Comparison of ENCODE assay signal across 9 cellular contexts in genomic region chr7:75951506-75951905, GRCh38. TPM values are rescaled to one million over a fixed set of nuclear protein-coding genes. Genes with fewer than 3 reads are reported as not detected.
DNase-seq lines count a peak whose midpoint lies in the region; ATAC-seq lines count a peak whose summit lies in the region.
"Had no signal": no experiment of that assay in that cellular context is flagged by ENCODE, and none has a peak within 500 bp of the region (broad histone marks: within the 10 kb centered on the region; RNA-seq: fewer than 3 reads in every experiment).

No MANE protein-coding gene starts in this region.

- no peaks in the 10 kb centered on the region for H3K9me3 ChIP-seq in T-helper 17 cell (ENCODE audit: control insufficient read depth, low read length, poor library complexity, severe bottlenecking)

- peak; percentile 52 for ATAC-seq in T-helper 17 cell
- ATAC-seq in sciatic nerve, result peak; percentile 29
- ATAC-seq in HG03469 (IDR thresholded peaks at IDR 0.05; ENCODE audit: unreplicated experiment), result no peak

- H3K36me3 Mint-ChIP-seq in T-helper 17 cell (ENCODE audit: low read depth), result peaks cover 8% of the 10 kb centered on the region
- H3K36me3 Mint-ChIP-seq: activated naive CD4-positive, alpha-beta T cell treated with anti-CD3 and anti-CD28 coated beads, Interleukin-2, amount 50 U/mL, for 72 hours had no signal

- peak; percentile 57 for DNase-seq in H4 (ENCODE audit: low spot score)
- no peak for DNase-seq in T-helper 17 cell
- peak; percentile 85 for DNase-seq in cardiac septum (ENCODE audit: low spot score)
- DNase-seq in sciatic nerve (ENCODE audit: low spot score), result no peak
- DNase-seq in HT-29 (ENCODE audit: low spot score), result no peak
- DNase-seq in NCI-H2081 treated with DMSO at 0.1 percent for 48 hours (lab: John Stamatoyannopoulos, UW), result no peak
- no peak for DNase-seq in activated naive CD4-positive, alpha-beta T cell treated with anti-CD3 and anti-CD28 coated beads, Interleukin-2, amount 50 U/mL, for 16 hours

- no peaks in the 10 kb centered on the region for H3K27me3 Mint-ChIP-seq in T-helper 17 cell

- H3K27ac Mint-ChIP-seq in T-helper 17 cell, result no peak overlapping the region
- H3K27ac Mint-ChIP-seq: activated naive CD4-positive, alpha-beta T cell treated with anti-CD3 and anti-CD28 coated beads, Interleukin-2, amount 50 U/mL, for 72 hours had no signal

- intact Hi-C loops in cardiac septum (cut with DNase I) (no loop called here), sciatic nerve (cut with DNase I) (no loop called here)

- peaks cover 5% of the 10 kb centered on the region for H3K4me1 Mint-ChIP-seq in T-helper 17 cell

- no peak overlapping the region for H3K4me3 Mint-ChIP-seq in T-helper 17 cell

RNA-seq across cellular contexts. Expression of gene POR, which starts 36.6 kb away (rescaled TPM):
- total RNA-seq in H4 (2014; rRNA removed; shearing (Covaris generic)), result 118 and 121 TPM in 2 replicates
- total RNA-seq in T-helper 17 cell (10 to 100 TPM; 48.7 to 51.0 TPM), cardiac septum (39.7 TPM), sciatic nerve (89.2 TPM)
- 222 and 263 TPM in 2 replicates for total RNA-seq in HT-29 (2014; rRNA removed; shearing (Covaris generic))

RNA-seq across cellular contexts. Expression of gene TMEM120A, which starts 42.9 kb away (rescaled TPM):
- 26.0 and 28.7 TPM in 2 replicates for total RNA-seq in H4 (2014; rRNA removed; shearing (Covaris generic))
- total RNA-seq in T-helper 17 cell (10 to 100 TPM; 21.7 to 27.0 TPM), cardiac septum (138 TPM), sciatic nerve (51.6 TPM)
- 29.3 and 32.8 TPM in 2 replicates for total RNA-seq in HT-29 (2014; rRNA removed; shearing (Covaris generic))

Comparison
In these comparisons a context has a peak if more than half of its experiments do, and no peak if none do; other contexts are left out.
1. DNase-seq: peak in H4 (single experiment) and cardiac septum (single experiment); none in T-helper 17 cell (0 of 3), sciatic nerve (single experiment), HT-29 (single experiment), NCI-H2081 treated with DMSO at 0.1 percent for 48 hours (single experiment) and activated naive CD4-positive, alpha-beta T cell treated with anti-CD3 and anti-CD28 coated beads, Interleukin-2, amount 50 U/mL, for 16 hours (single experiment).